Comparison of ENCODE assay signal across 1 cellular context in genomic region chr12:54497883-54498282, GRCh38.
TF ChIP-seq lines count a peak whose summit lies in the region.

No MANE protein-coding gene starts in this region.

TF ChIP-seq in WTC11, 78 proteins besides CTCF, POLR2A, EP300 and RAD21 (continued from another document):
- TF ChIP-seq E2F1 (CRISPR knock-in tag; IDR thresholded peaks at IDR 0.05) (no peak), FOXK1 (CRISPR knock-in tag; IDR thresholded peaks at IDR 0.05) (no peak), TCF7 (CRISPR knock-in tag; IDR thresholded peaks at IDR 0.05; ENCODE audit: low read depth) (no peak), SMAD3 (CRISPR knock-in tag; IDR thresholded peaks at IDR 0.05; ENCODE audit: borderline replicate concordance) (no peak), JUN (CRISPR knock-in tag; IDR thresholded peaks at IDR 0.05) (no peak)
